In the genomic region with DNA sequence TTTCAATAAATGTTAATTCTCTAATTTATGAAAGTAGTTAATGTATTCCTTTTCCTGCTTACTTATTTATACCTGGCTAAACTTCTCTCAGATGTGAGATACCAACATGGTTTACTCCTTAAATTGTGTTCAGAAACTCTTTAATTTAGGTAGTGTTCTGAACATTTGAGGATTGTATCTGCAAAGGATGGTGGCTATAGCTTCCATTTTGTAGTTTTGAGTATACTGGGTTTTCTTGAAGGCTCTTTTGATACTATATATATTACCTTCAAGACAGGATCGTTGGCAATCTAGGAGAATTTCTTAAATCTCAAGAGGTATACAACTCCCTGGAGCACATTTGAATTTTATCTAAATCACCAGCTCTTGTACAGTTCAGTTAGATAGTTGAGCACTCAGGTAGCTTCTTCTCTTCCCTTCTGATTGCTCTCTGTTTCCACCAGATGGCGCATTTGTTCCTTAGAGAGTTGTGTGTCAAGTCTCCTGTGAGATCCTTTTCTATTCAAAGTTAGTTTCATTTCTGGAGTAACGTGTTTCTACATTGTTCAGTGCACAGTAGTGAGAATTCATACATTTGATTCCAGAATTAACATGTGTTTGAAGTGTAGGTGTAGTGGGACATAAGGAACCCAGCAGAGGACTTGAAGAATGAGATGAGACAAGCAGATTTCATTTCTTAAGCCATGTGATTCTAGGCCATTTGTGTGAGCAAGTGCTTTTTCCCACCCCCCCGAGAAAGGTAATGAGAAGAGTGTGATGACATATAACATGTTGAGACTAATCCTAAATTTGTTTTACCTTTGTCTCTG, we compare ENCODE assay signal across 8 cellular contexts.
DNase-seq lines count a peak whose midpoint lies in the region; ATAC-seq and TF ChIP-seq lines count a peak whose summit lies in the region.
"Not testable (repeated sequence)": the region's sequence is repeated elsewhere in the genome, so short reads cannot be mapped to it uniquely, and the experiment has no call there.

No MANE protein-coding gene starts in this region.

- TF ChIP-seq CTCF in HL-60 (IDR thresholded peaks at IDR 0.05; ENCODE audit: insufficient read depth, low read length) = not testable (repeated sequence)
- TF ChIP-seq CTCF in VCaP (conservative IDR thresholded peaks at IDR 0.05) (peak; percentile 78), cardiac fibroblast (IDR thresholded peaks at IDR 0.05; ENCODE audit: low read depth, low read length) (peak; percentile 29), kidney epithelial cell (IDR thresholded peaks at IDR 0.05; ENCODE audit: insufficient read depth, low read length, poor library complexity, severe bottlenecking) (peak; percentile 19)

- peak; percentile 70 for ATAC-seq in GM21381 (IDR thresholded peaks at IDR 0.05; ENCODE audit: unreplicated experiment)

- not testable (repeated sequence) for H3K27me3 ChIP-seq in HL-60 (ENCODE audit: insufficient read depth, poor library complexity, severe bottlenecking); kidney epithelial cell (ENCODE audit: control insufficient read depth, insufficient read depth, low read length)

- H3K27ac ChIP-seq in HL-60 (replicated peaks); VCaP: not testable (repeated sequence)

- H3K36me3 ChIP-seq in kidney epithelial cell (ENCODE audit: control insufficient read depth, insufficient read depth, low read length) = not testable (repeated sequence)

- H3K4me3 ChIP-seq in HL-60 (replicated peaks; ENCODE audit: insufficient read depth, low read length); cardiac fibroblast (replicated peaks in 1 of 2; ENCODE audit: low read depth in 2 of 2, low read length in 2 of 2); kidney epithelial cell (ENCODE audit: low read depth, low read length): not testable (repeated sequence)

- DNase-seq in DMS 273 (lab: John Stamatoyannopoulos, UW; ENCODE audit: unreplicated experiment) (peak; percentile 68), HL-60 (ENCODE audit: low read depth in 1 of 2, low spot score in 1 of 2) (peak; percentile 15 to 61), NCI-H524 (lab: John Stamatoyannopoulos, UW) (peak; percentile 39 to 69), cardiac fibroblast (ENCODE audit: low read depth in 2 of 2) (peak; percentile 59 to 60), kidney epithelial cell (ENCODE audit: low read depth) (peak; percentile 35)
- DNase-seq in stimulated activated CD4-positive, alpha-beta T cell treated with anti-CD3 and anti-CD28 coated beads, TNF-alpha, amount 100 ng/mL, for 24 hours (ENCODE audit: low read depth in 3 of 3) = peak in 2 of 3 experiments; percentile 6 to 24

Comparison
In these comparisons a context has a peak if more than half of its experiments do, and no peak if none do; other contexts are left out.
1. DNase-seq: peak in every context shown above with its lines; median percentile 68 in DMS 273; 60 in cardiac fibroblast; 54 in NCI-H524; 38 in HL-60; 35 in kidney epithelial cell; 15 in stimulated activated CD4-positive, alpha-beta T cell treated with anti-CD3 and anti-CD28 coated beads, TNF-alpha, amount 100 ng/mL, for 24 hours.